1 cellular context compared by ENCODE assay signal in genomic region chr9:98867434-98868168, GRCh38.
TF ChIP-seq lines count a peak whose summit lies in the region.

No MANE protein-coding gene starts in this region.

TF ChIP-seq in K562, 482 proteins besides CTCF, POLR2A, EP300 and RAD21 (continued from another document and continues in another):
- TF ChIP-seq ETV6 (IDR thresholded peaks at IDR 0.05; ENCODE audit: borderline replicate concordance in 1 of 2, low read depth in 2 of 2, low read length in 1 of 2): no peak; a peak in 1 of 4 replicates
- no peak for TF ChIP-seq ETV6 (CRISPR knock-in tag; IDR thresholded peaks at IDR 0.05; ENCODE audit: borderline replicate concordance)
- peak; percentile 83 for TF ChIP-seq ZNF311 (CRISPR knock-in tag; IDR thresholded peaks at IDR 0.05)
- TF ChIP-seq ZNF586 (CRISPR knock-in tag; conservative IDR thresholded peaks at IDR 0.05): peak; percentile 98
- TF ChIP-seq, protein P1, sequence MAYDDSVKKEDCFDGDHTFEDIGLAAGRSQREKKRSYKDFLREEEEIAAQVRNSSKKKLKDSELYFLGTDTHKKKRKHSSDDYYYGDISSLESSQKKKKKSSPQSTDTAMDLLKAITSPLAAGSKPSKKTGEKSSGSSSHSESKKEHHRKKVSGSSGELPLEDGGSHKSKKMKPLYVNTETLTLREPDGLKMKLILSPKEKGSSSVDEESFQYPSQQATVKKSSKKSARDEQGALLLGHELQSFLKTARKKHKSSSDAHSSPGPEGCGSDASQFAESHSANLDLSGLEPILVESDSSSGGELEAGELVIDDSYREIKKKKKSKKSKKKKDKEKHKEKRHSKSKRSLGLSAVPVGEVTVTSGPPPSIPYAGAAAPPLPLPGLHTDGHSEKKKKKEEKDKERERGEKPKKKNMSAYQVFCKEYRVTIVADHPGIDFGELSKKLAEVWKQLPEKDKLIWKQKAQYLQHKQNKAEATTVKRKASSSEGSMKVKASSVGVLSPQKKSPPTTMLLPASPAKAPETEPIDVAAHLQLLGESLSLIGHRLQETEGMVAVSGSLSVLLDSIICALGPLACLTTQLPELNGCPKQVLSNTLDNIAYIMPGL (CRISPR knock-in tag; IDR thresholded peaks at IDR 0.05): no peak
- TF ChIP-seq ZNF764 (CRISPR knock-in tag; IDR thresholded peaks at IDR 0.05; ENCODE audit: low read depth): no peak
- no peak for TF ChIP-seq FOXJ3 (CRISPR knock-in tag; IDR thresholded peaks at IDR 0.05)
- TF ChIP-seq NELFE (IDR thresholded peaks at IDR 0.05; ENCODE audit: insufficient read depth, insufficient read length): no peak
- TF ChIP-seq HDAC1 (IDR thresholded peaks at IDR 0.05): peak in 1 of 2 experiments; percentile 74; a peak in 2 of 4 replicates
- TF ChIP-seq, protein P2, sequence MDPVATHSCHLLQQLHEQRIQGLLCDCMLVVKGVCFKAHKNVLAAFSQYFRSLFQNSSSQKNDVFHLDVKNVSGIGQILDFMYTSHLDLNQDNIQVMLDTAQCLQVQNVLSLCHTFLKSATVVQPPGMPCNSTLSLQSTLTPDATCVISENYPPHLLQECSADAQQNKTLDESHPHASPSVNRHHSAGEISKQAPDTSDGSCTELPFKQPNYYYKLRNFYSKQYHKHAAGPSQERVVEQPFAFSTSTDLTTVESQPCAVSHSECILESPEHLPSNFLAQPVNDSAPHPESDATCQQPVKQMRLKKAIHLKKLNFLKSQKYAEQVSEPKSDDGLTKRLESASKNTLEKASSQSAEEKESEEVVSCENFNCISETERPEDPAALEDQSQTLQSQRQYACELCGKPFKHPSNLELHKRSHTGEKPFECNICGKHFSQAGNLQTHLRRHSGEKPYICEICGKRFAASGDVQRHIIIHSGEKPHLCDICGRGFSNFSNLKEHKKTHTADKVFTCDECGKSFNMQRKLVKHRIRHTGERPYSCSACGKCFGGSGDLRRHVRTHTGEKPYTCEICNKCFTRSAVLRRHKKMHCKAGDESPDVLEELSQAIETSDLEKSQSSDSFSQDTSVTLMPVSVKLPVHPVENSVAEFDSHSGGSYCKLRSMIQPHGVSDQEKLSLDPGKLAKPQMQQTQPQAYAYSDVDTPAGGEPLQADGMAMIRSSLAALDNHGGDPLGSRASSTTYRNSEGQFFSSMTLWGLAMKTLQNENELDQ (CRISPR knock-in tag; IDR thresholded peaks at IDR 0.05; ENCODE audit: borderline replicate concordance): no peak
- no peak for TF ChIP-seq SPI1 (IDR thresholded peaks at IDR 0.05; ENCODE audit: borderline replicate concordance, low read depth, low read length)
- TF ChIP-seq THRB (CRISPR knock-in tag; conservative IDR thresholded peaks at IDR 0.05): peak; percentile 93
- peak; percentile 73 for TF ChIP-seq TCF3 (CRISPR knock-in tag; IDR thresholded peaks at IDR 0.05)
- TF ChIP-seq, protein P3, sequence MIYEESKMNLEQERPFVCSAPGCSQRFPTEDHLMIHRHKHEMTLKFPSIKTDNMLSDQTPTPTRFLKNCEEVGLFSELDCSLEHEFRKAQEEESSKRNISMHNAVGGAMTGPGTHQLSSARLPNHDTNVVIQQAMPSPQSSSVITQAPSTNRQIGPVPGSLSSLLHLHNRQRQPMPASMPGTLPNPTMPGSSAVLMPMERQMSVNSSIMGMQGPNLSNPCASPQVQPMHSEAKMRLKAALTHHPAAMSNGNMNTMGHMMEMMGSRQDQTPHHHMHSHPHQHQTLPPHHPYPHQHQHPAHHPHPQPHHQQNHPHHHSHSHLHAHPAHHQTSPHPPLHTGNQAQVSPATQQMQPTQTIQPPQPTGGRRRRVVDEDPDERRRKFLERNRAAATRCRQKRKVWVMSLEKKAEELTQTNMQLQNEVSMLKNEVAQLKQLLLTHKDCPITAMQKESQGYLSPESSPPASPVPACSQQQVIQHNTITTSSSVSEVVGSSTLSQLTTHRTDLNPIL (CRISPR knock-in tag; IDR thresholded peaks at IDR 0.05): no peak
- no peak for TF ChIP-seq POU5F1 (IDR thresholded peaks at IDR 0.05; ENCODE audit: borderline replicate concordance, low read depth, low read length, partially characterized antibody)
- TF ChIP-seq PCBP1 (IDR thresholded peaks at IDR 0.05; ENCODE audit: low read depth, low read length, poor library complexity, severe bottlenecking): no peak
- TF ChIP-seq, protein P4, sequence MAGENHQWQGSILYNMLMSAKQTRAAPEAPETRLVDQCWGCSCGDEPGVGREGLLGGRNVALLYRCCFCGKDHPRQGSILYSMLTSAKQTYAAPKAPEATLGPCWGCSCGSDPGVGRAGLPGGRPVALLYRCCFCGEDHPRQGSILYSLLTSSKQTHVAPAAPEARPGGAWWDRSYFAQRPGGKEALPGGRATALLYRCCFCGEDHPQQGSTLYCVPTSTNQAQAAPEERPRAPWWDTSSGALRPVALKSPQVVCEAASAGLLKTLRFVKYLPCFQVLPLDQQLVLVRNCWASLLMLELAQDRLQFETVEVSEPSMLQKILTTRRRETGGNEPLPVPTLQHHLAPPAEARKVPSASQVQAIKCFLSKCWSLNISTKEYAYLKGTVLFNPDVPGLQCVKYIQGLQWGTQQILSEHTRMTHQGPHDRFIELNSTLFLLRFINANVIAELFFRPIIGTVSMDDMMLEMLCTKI (IDR thresholded peaks at IDR 0.05; ENCODE audit: partially characterized antibody): no peak
- no peak for TF ChIP-seq PHB (CRISPR knock-in tag; IDR thresholded peaks at IDR 0.05)
- TF ChIP-seq RFX1 (IDR thresholded peaks at IDR 0.05): no peak
- no peak for TF ChIP-seq BCLAF1 (IDR thresholded peaks at IDR 0.05; ENCODE audit: borderline replicate concordance in 1 of 2, control insufficient read depth in 1 of 2, low read depth in 2 of 2, low read length in 1 of 2)
- TF ChIP-seq ZNF384 (IDR thresholded peaks at IDR 0.05; ENCODE audit: low read depth, low read length): no peak
- TF ChIP-seq ADNP (tag; IDR thresholded peaks at IDR 0.05): no peak
- TF ChIP-seq ZNF695 (CRISPR knock-in tag; IDR thresholded peaks at IDR 0.05): no peak
- peak; percentile 39; the same call in 1 of the 2 replicates for TF ChIP-seq GATA2 (CRISPR knock-in tag; IDR thresholded peaks at IDR 0.05)
- no peak for TF ChIP-seq MYBL2 (IDR thresholded peaks at IDR 0.05; ENCODE audit: low read depth)
- no peak for TF ChIP-seq MYBL2 (CRISPR knock-in tag; IDR thresholded peaks at IDR 0.05; ENCODE audit: borderline replicate concordance)
- TF ChIP-seq ARHGAP35 (IDR thresholded peaks at IDR 0.05; ENCODE audit: partially characterized antibody): no peak
- peak; percentile 91 for TF ChIP-seq ZNF197 (CRISPR knock-in tag; IDR thresholded peaks at IDR 0.05; ENCODE audit: low read depth)
- peak; percentile 63 for TF ChIP-seq ZNF134 (CRISPR knock-in tag; conservative IDR thresholded peaks at IDR 0.05)
- no peak for TF ChIP-seq HEY1 (CRISPR knock-in tag; IDR thresholded peaks at IDR 0.05; ENCODE audit: borderline replicate concordance)
- TF ChIP-seq ZSCAN32 (CRISPR knock-in tag; IDR thresholded peaks at IDR 0.05): peak; percentile 100
- peak; percentile 89 for TF ChIP-seq BACH1 (tag; IDR thresholded peaks at IDR 0.05)
- TF ChIP-seq, protein P5, sequence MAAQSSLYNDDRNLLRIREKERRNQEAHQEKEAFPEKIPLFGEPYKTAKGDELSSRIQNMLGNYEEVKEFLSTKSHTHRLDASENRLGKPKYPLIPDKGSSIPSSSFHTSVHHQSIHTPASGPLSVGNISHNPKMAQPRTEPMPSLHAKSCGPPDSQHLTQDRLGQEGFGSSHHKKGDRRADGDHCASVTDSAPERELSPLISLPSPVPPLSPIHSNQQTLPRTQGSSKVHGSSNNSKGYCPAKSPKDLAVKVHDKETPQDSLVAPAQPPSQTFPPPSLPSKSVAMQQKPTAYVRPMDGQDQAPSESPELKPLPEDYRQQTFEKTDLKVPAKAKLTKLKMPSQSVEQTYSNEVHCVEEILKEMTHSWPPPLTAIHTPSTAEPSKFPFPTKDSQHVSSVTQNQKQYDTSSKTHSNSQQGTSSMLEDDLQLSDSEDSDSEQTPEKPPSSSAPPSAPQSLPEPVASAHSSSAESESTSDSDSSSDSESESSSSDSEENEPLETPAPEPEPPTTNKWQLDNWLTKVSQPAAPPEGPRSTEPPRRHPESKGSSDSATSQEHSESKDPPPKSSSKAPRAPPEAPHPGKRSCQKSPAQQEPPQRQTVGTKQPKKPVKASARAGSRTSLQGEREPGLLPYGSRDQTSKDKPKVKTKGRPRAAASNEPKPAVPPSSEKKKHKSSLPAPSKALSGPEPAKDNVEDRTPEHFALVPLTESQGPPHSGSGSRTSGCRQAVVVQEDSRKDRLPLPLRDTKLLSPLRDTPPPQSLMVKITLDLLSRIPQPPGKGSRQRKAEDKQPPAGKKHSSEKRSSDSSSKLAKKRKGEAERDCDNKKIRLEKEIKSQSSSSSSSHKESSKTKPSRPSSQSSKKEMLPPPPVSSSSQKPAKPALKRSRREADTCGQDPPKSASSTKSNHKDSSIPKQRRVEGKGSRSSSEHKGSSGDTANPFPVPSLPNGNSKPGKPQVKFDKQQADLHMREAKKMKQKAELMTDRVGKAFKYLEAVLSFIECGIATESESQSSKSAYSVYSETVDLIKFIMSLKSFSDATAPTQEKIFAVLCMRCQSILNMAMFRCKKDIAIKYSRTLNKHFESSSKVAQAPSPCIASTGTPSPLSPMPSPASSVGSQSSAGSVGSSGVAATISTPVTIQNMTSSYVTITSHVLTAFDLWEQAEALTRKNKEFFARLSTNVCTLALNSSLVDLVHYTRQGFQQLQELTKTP (IDR thresholded peaks at IDR 0.05; ENCODE audit: low read depth in 1 of 2, partially characterized antibody in 2 of 2): peak; percentile 64 to 86
- no peak for TF ChIP-seq ERF (CRISPR knock-in tag; IDR thresholded peaks at IDR 0.05)
- TF ChIP-seq ZNF583 (CRISPR knock-in tag; IDR thresholded peaks at IDR 0.05): peak; percentile 95; the same call in 1 of the 2 replicates
- TF ChIP-seq MTA1 (IDR thresholded peaks at IDR 0.05; ENCODE audit: borderline replicate concordance): peak; percentile 30; the same call in 1 of the 2 replicates
- TF ChIP-seq ZNF140 (CRISPR knock-in tag; IDR thresholded peaks at IDR 0.05): no peak
- TF ChIP-seq MCM3 (IDR thresholded peaks at IDR 0.05): no peak
- TF ChIP-seq MYNN (IDR thresholded peaks at IDR 0.05): no peak
- TF ChIP-seq MYNN (CRISPR knock-in tag; IDR thresholded peaks at IDR 0.05): no peak
- TF ChIP-seq HIVEP1 (CRISPR knock-in tag; IDR thresholded peaks at IDR 0.05): peak; percentile 91
- TF ChIP-seq ZNF217 (CRISPR knock-in tag; IDR thresholded peaks at IDR 0.05): no peak
- no peak for TF ChIP-seq SMARCA5 (IDR thresholded peaks at IDR 0.05)
- TF ChIP-seq, protein P6, sequence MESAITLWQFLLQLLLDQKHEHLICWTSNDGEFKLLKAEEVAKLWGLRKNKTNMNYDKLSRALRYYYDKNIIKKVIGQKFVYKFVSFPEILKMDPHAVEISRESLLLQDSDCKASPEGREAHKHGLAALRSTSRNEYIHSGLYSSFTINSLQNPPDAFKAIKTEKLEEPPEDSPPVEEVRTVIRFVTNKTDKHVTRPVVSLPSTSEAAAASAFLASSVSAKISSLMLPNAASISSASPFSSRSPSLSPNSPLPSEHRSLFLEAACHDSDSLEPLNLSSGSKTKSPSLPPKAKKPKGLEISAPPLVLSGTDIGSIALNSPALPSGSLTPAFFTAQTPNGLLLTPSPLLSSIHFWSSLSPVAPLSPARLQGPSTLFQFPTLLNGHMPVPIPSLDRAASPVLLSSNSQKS (CRISPR knock-in tag; IDR thresholded peaks at IDR 0.05): no peak
- no peak for TF ChIP-seq HDAC6 (IDR thresholded peaks at IDR 0.05; ENCODE audit: low read depth, low read length)
- TF ChIP-seq ZNF57 (CRISPR knock-in tag; IDR thresholded peaks at IDR 0.05): no peak
- no peak for TF ChIP-seq HNRNPL (IDR thresholded peaks at IDR 0.05; ENCODE audit: low read depth, low read length)
- TF ChIP-seq RBM22 (IDR thresholded peaks at IDR 0.05; ENCODE audit: low read depth, low read length, poor library complexity, severe bottlenecking): no peak
- no peak for TF ChIP-seq FOS (IDR thresholded peaks at IDR 0.05; ENCODE audit: extremely low read depth, insufficient read length)
- TF ChIP-seq MECOM (CRISPR knock-in tag; IDR thresholded peaks at IDR 0.05): peak; percentile 8; the same call in 1 of the 2 replicates
- TF ChIP-seq ZNF77 (CRISPR knock-in tag; IDR thresholded peaks at IDR 0.05): no peak
- peak; percentile 91 for TF ChIP-seq HDAC2 (IDR thresholded peaks at IDR 0.05)
- no peak for TF ChIP-seq SIX5 (IDR thresholded peaks at IDR 0.05; ENCODE audit: borderline replicate concordance in 1 of 2, insufficient read depth in 1 of 2, low read depth in 1 of 2, low read length in 2 of 2)
- TF ChIP-seq TCFL5 (CRISPR knock-in tag; conservative IDR thresholded peaks at IDR 0.05): no peak; the same call in 1 of the 2 replicates
- peak; percentile 28; the same call in 1 of the 2 replicates for TF ChIP-seq E2F3 (CRISPR knock-in tag; IDR thresholded peaks at IDR 0.05)
